Comparison of ENCODE assay signal across 16 cellular contexts in the genomic region with DNA sequence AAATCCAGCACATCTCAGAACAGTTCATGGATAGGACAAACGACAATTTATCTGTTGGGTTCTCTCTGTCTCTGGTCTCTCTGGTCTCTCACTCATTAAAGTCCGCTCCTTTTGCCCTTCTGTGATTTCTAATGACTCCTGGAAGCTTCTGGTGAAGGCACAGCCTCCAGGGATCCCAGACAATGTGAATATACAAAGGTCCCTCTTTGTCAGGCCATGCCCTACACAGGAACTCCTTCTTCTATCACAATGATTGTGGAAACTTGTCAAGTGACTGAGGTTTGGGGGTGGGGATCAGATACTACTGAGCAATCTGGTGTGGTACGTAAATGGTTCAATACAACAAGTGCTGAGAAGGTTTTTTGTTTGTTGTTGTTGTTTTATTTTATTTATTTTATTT.
"Had no signal": no experiment of that assay in that cellular context is flagged by ENCODE, and none has a peak within 500 bp of the region (broad histone marks: within the 10 kb centered on the region; RNA-seq: fewer than 3 reads in every experiment).

No MANE protein-coding gene starts in this region.

- H3K4me1 ChIP-seq: testis had no signal

- H3K27me3 Mint-ChIP-seq: activated CD8-positive, alpha-beta memory T cell treated with anti-CD3 and anti-CD28 coated beads, Interleukin-2, amount 10 ng/mL, durations not matched to agents 7 days and 5 days had no signal

- DNase-seq: activated CD4-positive, alpha-beta T cell treated with anti-CD3 and anti-CD28 coated beads, Interleukin-2, amount 50 U/mL, for 1 hour; activated CD4-positive, CD25-positive, alpha-beta regulatory T cell; activated CD8-positive, alpha-beta memory T cell treated with anti-CD3 and anti-CD28 coated beads, Interleukin-2, amount 10 ng/mL, durations not matched to agents 7 days and 5 days; activated effector memory CD4-positive, alpha-beta T cell treated with anti-CD3 and anti-CD28 coated beads, Interleukin-2, amount 50 U/mL, for 16 hours; activated T-cell treated with anti-CD3 and anti-CD28 coated beads, Interleukin-2, amount 50 U/mL, for 4 hours; dermis blood vessel endothelial cell; erythroblast; kidney; left ventricle myocardium superior; mesenchymal stem cell; stomach; testis had no signal

- H3K36me3 ChIP-seq: stomach had no signal

- H3K9me3 Mint-ChIP-seq: activated T-cell treated with anti-CD3 and anti-CD28 coated beads, Interleukin-2, amount 50 U/mL, for 4 hours had no signal

- H3K27me3 ChIP-seq: hepatocyte, stomach, testis had no signal

- H3K4me3 Mint-ChIP-seq: activated CD8-positive, alpha-beta memory T cell treated with anti-CD3 and anti-CD28 coated beads, Interleukin-2, amount 10 ng/mL, durations not matched to agents 7 days and 5 days; activated T-cell treated with anti-CD3 and anti-CD28 coated beads, Interleukin-2, amount 50 U/mL, for 4 hours had no signal

- H2AFZ ChIP-seq: hepatocyte had no signal

- H3K27ac Mint-ChIP-seq: activated CD8-positive, alpha-beta memory T cell treated with anti-CD3 and anti-CD28 coated beads, Interleukin-2, amount 10 ng/mL, durations not matched to agents 7 days and 5 days had no signal

- H3K4me2 ChIP-seq: hepatocyte had no signal

- H3K79me2 ChIP-seq: hepatocyte had no signal

- H3K27ac ChIP-seq: hepatocyte, stomach, testis had no signal

- ATAC-seq: activated CD8-positive, alpha-beta memory T cell treated with anti-CD3 and anti-CD28 coated beads, Interleukin-2, amount 10 ng/mL, durations not matched to agents 7 days and 5 days; activated T-cell treated with anti-CD3 and anti-CD28 coated beads, Interleukin-2, amount 50 U/mL, for 4 hours; left ventricle myocardium superior; sciatic nerve had no signal

- H3K9me3 ChIP-seq: stomach, testis had no signal

- H3K4me3 ChIP-seq: hepatocyte, stomach, testis had no signal

- FAIRE-seq: astrocyte, bronchial epithelial cell, kidney had no signal
